Comparison of ENCODE assay signal across 28 cellular contexts in the genomic region with DNA sequence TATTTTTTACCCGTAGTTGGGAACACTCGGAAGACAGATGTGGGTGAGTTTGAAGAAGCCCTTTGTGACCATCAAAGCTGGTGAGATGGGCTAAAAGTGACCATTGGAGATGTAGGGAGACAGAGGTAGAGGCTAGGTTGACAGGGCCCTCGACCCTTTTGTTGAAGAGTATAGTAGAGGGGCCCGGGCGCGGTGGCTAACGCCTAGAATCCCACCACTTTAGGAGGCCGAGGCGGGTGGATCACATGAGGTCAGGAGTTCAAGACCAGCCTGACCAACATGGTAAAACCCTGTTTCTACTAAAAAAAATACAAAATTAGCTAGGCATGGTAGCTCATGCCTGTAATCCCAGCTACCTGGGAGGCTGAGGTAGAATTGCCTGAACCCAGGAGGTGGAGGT. TPM values are rescaled to one million over a fixed set of nuclear protein-coding genes. Genes with fewer than 3 reads are reported as not detected.
A peak's percentile ranks its signal among the peaks of the same experiment; 100 is the strongest.
DNase-seq lines count a peak whose midpoint lies in the region; ATAC-seq and TF ChIP-seq lines count a peak whose summit lies in the region.
"Had no signal": no experiment of that assay in that cellular context is flagged by ENCODE, and none has a peak within 500 bp of the region (broad histone marks: within the 10 kb centered on the region; RNA-seq: fewer than 3 reads in every experiment).

No MANE protein-coding gene starts in this region.

- ATAC-seq in natural killer cell (no peak), HG03442 (IDR thresholded peaks at IDR 0.05; ENCODE audit: unreplicated experiment) (no peak)
- no peak for ATAC-seq in natural killer cell treated with Interleukin-12 subunit alpha and Interleukin-12 subunit beta and Interleukin-15 and Interleukin-18, amount 100 ng/mL, for 72 hours
- ATAC-seq in naive thymus-derived CD8-positive, alpha-beta T cell: no peak

- no peak overlapping the region for H3K27ac ChIP-seq in vagina
- no peak overlapping the region for H3K27ac ChIP-seq in prostate gland
- H3K27ac ChIP-seq: BLaER1, cardiac muscle cell, PC-9 had no signal

- peaks cover 76 to 87% of the 10 kb centered on the region in 2 donors for H3K4me1 Mint-ChIP-seq in natural killer cell
- H3K4me1 Mint-ChIP-seq in natural killer cell treated with Interleukin-12 subunit alpha and Interleukin-12 subunit beta and Interleukin-15 and Interleukin-18, amount 100 ng/mL, for 72 hours (ENCODE audit: low read depth in 2 of 2): peaks cover 65 to 73% of the 10 kb centered on the region in 2 donors
- peaks cover 50% of the 10 kb centered on the region for H3K4me1 Mint-ChIP-seq in activated naive CD8-positive, alpha-beta T cell treated with anti-CD3 and anti-CD28 coated beads for 36 hours
- peaks cover 37 to 89% (median 87%) of the 10 kb centered on the region in 4 donors for H3K4me1 Mint-ChIP-seq in naive thymus-derived CD8-positive, alpha-beta T cell

- WGBS in prostate gland: 96% methylated on average over 9 of the region's 9 CpGs

- no peak for TF ChIP-seq POLR2A in vagina (IDR thresholded peaks at IDR 0.05)
- TF ChIP-seq POLR2A in prostate gland (IDR thresholded peaks at IDR 0.05): no peak

- H3K36me3 Mint-ChIP-seq in natural killer cell: no peaks in the 10 kb centered on the region
- H3K36me3 Mint-ChIP-seq in natural killer cell treated with Interleukin-12 subunit alpha and Interleukin-12 subunit beta and Interleukin-15 and Interleukin-18, amount 100 ng/mL, for 72 hours: peaks cover 13% of the 10 kb centered on the region
- peaks cover 45% of the 10 kb centered on the region for H3K36me3 Mint-ChIP-seq in activated naive CD8-positive, alpha-beta T cell treated with anti-CD3 and anti-CD28 coated beads for 36 hours
- H3K36me3 Mint-ChIP-seq in naive thymus-derived CD8-positive, alpha-beta T cell: peaks cover 0 to 11% (median 0%) of the 10 kb centered on the region in 3 donors

- intact Hi-C loops in natural killer cell (cut with micrococcal nuclease) (loop anchor here (10.0 kb wide), 1 partner anchor 264 kb away; a partner anchor contains a TSS), vagina (cut with DNase I) (no loop called here), prostate gland (cut with DNase I) (no loop called here)

- no peaks in the 10 kb centered on the region for H3K9me3 Mint-ChIP-seq in natural killer cell
- no peaks in the 10 kb centered on the region for H3K9me3 Mint-ChIP-seq in natural killer cell treated with Interleukin-12 subunit alpha and Interleukin-12 subunit beta and Interleukin-15 and Interleukin-18, amount 100 ng/mL, for 72 hours
- no peaks in the 10 kb centered on the region for H3K9me3 Mint-ChIP-seq in activated naive CD8-positive, alpha-beta T cell treated with anti-CD3 and anti-CD28 coated beads for 36 hours
- H3K9me3 Mint-ChIP-seq in naive thymus-derived CD8-positive, alpha-beta T cell: no peaks in the 10 kb centered on the region
- H3K9me3 Mint-ChIP-seq: activated B cell treated with CpG ODN at 0.5 μM for 24 hours; activated naive CD4-positive, alpha-beta T cell treated with anti-CD3 and anti-CD28 coated beads for 36 hours; memory B cell had no signal

- no peaks in the 10 kb centered on the region for H3K27me3 Mint-ChIP-seq in natural killer cell (ENCODE audit: low read depth in 2 of 2)
- no peaks in the 10 kb centered on the region for H3K27me3 Mint-ChIP-seq in natural killer cell treated with Interleukin-12 subunit alpha and Interleukin-12 subunit beta and Interleukin-15 and Interleukin-18, amount 100 ng/mL, for 72 hours
- no peaks in the 10 kb centered on the region for H3K27me3 Mint-ChIP-seq in activated naive CD8-positive, alpha-beta T cell treated with anti-CD3 and anti-CD28 coated beads for 36 hours
- H3K27me3 Mint-ChIP-seq in naive thymus-derived CD8-positive, alpha-beta T cell: no peaks in the 10 kb centered on the region
- H3K27me3 Mint-ChIP-seq: activated B cell treated with CpG ODN at 0.5 μM for 24 hours, memory B cell had no signal

- no peaks in the 10 kb centered on the region for H3K9me3 ChIP-seq in vagina
- no peaks in the 10 kb centered on the region for H3K9me3 ChIP-seq in prostate gland
- H3K9me3 ChIP-seq: BLaER1, esophagus squamous epithelium had no signal

- no peak for TF ChIP-seq CTCF in natural killer cell (IDR thresholded peaks at IDR 0.05)
- TF ChIP-seq CTCF in vagina (IDR thresholded peaks at IDR 0.05): no peak
- no peak for TF ChIP-seq CTCF in prostate gland (IDR thresholded peaks at IDR 0.05)

- peaks cover 42% of the 10 kb centered on the region for H3K4me1 ChIP-seq in vagina
- peaks cover 8% of the 10 kb centered on the region for H3K4me1 ChIP-seq in prostate gland (replicated peaks)

- H3K27me3 ChIP-seq in vagina (no peaks in the 10 kb centered on the region), prostate gland (replicated peaks; ENCODE audit: insufficient read depth) (no peaks in the 10 kb centered on the region)
- H3K27me3 ChIP-seq: BLaER1, cardiac muscle cell, esophagus squamous epithelium had no signal

- peak overlapping the region; percentile 13 for H3K4me3 Mint-ChIP-seq in natural killer cell
- no peak overlapping the region for H3K4me3 Mint-ChIP-seq in natural killer cell treated with Interleukin-12 subunit alpha and Interleukin-12 subunit beta and Interleukin-15 and Interleukin-18, amount 100 ng/mL, for 72 hours
- H3K4me3 Mint-ChIP-seq in activated naive CD8-positive, alpha-beta T cell treated with anti-CD3 and anti-CD28 coated beads for 36 hours: no peak overlapping the region
- peak overlapping the region in 1 of 10 donors; percentile 26 for H3K4me3 Mint-ChIP-seq in naive thymus-derived CD8-positive, alpha-beta T cell
- H3K4me3 Mint-ChIP-seq: activated B cell treated with CpG ODN at 0.5 μM for 24 hours; activated naive CD4-positive, alpha-beta T cell treated with anti-CD3 and anti-CD28 coated beads for 36 hours; memory B cell had no signal

- DNase-seq in natural killer cell: no peak
- no peak for DNase-seq in natural killer cell treated with Interleukin-12 subunit alpha and Interleukin-12 subunit beta and Interleukin-15 and Interleukin-18, amount 100 ng/mL, for 72 hours (ENCODE audit: low spot score)
- no peak for DNase-seq in activated naive CD8-positive, alpha-beta T cell treated with anti-CD3 and anti-CD28 coated beads for 36 hours
- no peak for DNase-seq in naive thymus-derived CD8-positive, alpha-beta T cell
- DNase-seq in vagina (ENCODE audit: extremely low spot score in 2 of 2): peak; percentile 13 to 67
- no peak for DNase-seq in cerebellar nuclear complex (lab: John Stamatoyannopoulos, UW)
- no peak for DNase-seq in prostate gland (ENCODE audit: low spot score)
- DNase-seq: activated B cell treated with CpG ODN at 0.5 μM for 24 hours; activated naive CD4-positive, alpha-beta T cell treated with anti-CD3 and anti-CD28 coated beads for 36 hours; activated T-cell treated with anti-CD3 and anti-CD28 coated beads, Interleukin-2, amount 50 U/mL, for 1 hour; aorta; esophagus squamous epithelium; foreskin melanocyte; GOT3; NCI-H1048; PC-9; stimulated activated CD4-positive, alpha-beta T cell treated with anti-CD3 and anti-CD28 coated beads, Interleukin-1b, Interleukin-23, amount 100 ng/mL, for 48 hours had no signal

- H3K4me3 ChIP-seq in vagina: no peak overlapping the region
- no peak overlapping the region for H3K4me3 ChIP-seq in prostate gland
- H3K4me3 ChIP-seq: BLaER1, cardiac muscle cell, esophagus squamous epithelium, PC-9, smooth muscle cell had no signal

- H3K27ac Mint-ChIP-seq in natural killer cell: peak overlapping the region in 1 of 2 donors; percentile 94
- peak overlapping the region in 1 of 2 donors; percentile 88 for H3K27ac Mint-ChIP-seq in natural killer cell treated with Interleukin-12 subunit alpha and Interleukin-12 subunit beta and Interleukin-15 and Interleukin-18, amount 100 ng/mL, for 72 hours
- peak overlapping the region; percentile 45 for H3K27ac Mint-ChIP-seq in activated naive CD8-positive, alpha-beta T cell treated with anti-CD3 and anti-CD28 coated beads for 36 hours
- H3K27ac Mint-ChIP-seq in naive thymus-derived CD8-positive, alpha-beta T cell: peak overlapping the region in 7 of 10 donors; percentile 6 to 86 (median 69)
- H3K27ac Mint-ChIP-seq: memory B cell had no signal

- peaks cover 0 to 9% of the 10 kb centered on the region in 2 donors for H3K36me3 ChIP-seq in vagina
- no peaks in the 10 kb centered on the region for H3K36me3 ChIP-seq in prostate gland

- POLR2A ChIA-PET in naive thymus-derived CD8-positive, alpha-beta T cell (lab: Charles Lee): interaction anchor here (0.7 to 16.5 kb wide), 5 partner anchors 9 to 176 kb away, joined by 3 to 406 read pairs (median 3); a partner anchor contains a TSS

RNA-seq across cellular contexts. Expression of a gene that starts 16.2 kb away (rescaled TPM):
- 100 to 1,000 TPM; 241 to 282 (median 263) TPM for total RNA-seq in natural killer cell
- 100 to 1,000 TPM in 1 of 2 donors, 10 to 100 TPM in 1; 91.9 to 131 TPM for total RNA-seq in natural killer cell treated with Interleukin-12 subunit alpha and Interleukin-12 subunit beta and Interleukin-15 and Interleukin-18, amount 100 ng/mL, for 72 hours
- total RNA-seq in activated naive CD8-positive, alpha-beta T cell treated with anti-CD3 and anti-CD28 coated beads for 36 hours: 10 to 100 TPM; 76.3 to 79.2 TPM
- total RNA-seq in naive thymus-derived CD8-positive, alpha-beta T cell: 100 to 1,000 TPM; 156 to 162 TPM
- 100 to 1,000 TPM in 1 of 3 donors, 10 to 100 TPM in 2; 85.2 to 102 (median 86.6) TPM for polyA plus RNA-seq in naive thymus-derived CD8-positive, alpha-beta T cell
- total RNA-seq in vagina: 51.8 TPM
- 10 to 100 TPM; 36.6 to 84.1 TPM for total RNA-seq in prostate gland

RNA-seq across cellular contexts. Expression of a gene that starts 45.8 kb away (rescaled TPM):
- total RNA-seq in natural killer cell (10 to 100 TPM; 21.6 to 24.2 (median 22.7) TPM), vagina (11.5 TPM), prostate gland (10 to 100 TPM in 1 of 2 donors, 1 to 10 TPM in 1; 7.2 to 14.5 TPM)
- 10 to 100 TPM; 23.3 to 43.5 TPM for total RNA-seq in natural killer cell treated with Interleukin-12 subunit alpha and Interleukin-12 subunit beta and Interleukin-15 and Interleukin-18, amount 100 ng/mL, for 72 hours
- total RNA-seq in activated naive CD8-positive, alpha-beta T cell treated with anti-CD3 and anti-CD28 coated beads for 36 hours: 10 to 100 TPM; 34.6 to 39.1 TPM
- total RNA-seq in naive thymus-derived CD8-positive, alpha-beta T cell: 10 to 100 TPM; 18.2 to 21.1 TPM
- polyA plus RNA-seq in naive thymus-derived CD8-positive, alpha-beta T cell: 10 to 100 TPM in 2 of 3 donors, 1 to 10 TPM in 1; 6.4 to 13.1 (median 10.5) TPM

RNA-seq across cellular contexts. Expression of a gene that starts 45.9 kb away (rescaled TPM):
- total RNA-seq in natural killer cell: 10 to 100 TPM; 17.4 to 19.0 (median 17.9) TPM
- 10 to 100 TPM; 16.2 to 20.1 TPM for total RNA-seq in natural killer cell treated with Interleukin-12 subunit alpha and Interleukin-12 subunit beta and Interleukin-15 and Interleukin-18, amount 100 ng/mL, for 72 hours
- total RNA-seq in activated naive CD8-positive, alpha-beta T cell treated with anti-CD3 and anti-CD28 coated beads for 36 hours: 10 to 100 TPM; 32.0 to 32.3 TPM
- total RNA-seq in naive thymus-derived CD8-positive, alpha-beta T cell: 10 to 100 TPM; 25.0 to 26.2 TPM
- polyA plus RNA-seq in naive thymus-derived CD8-positive, alpha-beta T cell: 10 to 100 TPM; 49.7 to 60.6 (median 53.9) TPM
- 17.7 TPM for total RNA-seq in vagina
- total RNA-seq in prostate gland: 10 to 100 TPM in 1 of 2 donors, 1 to 10 TPM in 1; 7.1 to 16.5 TPM

RNA-seq across cellular contexts. Expression of a gene that starts 53.2 kb away (rescaled TPM):
- total RNA-seq in natural killer cell: not detected
- not detected for total RNA-seq in natural killer cell treated with Interleukin-12 subunit alpha and Interleukin-12 subunit beta and Interleukin-15 and Interleukin-18, amount 100 ng/mL, for 72 hours
- total RNA-seq in activated naive CD8-positive, alpha-beta T cell treated with anti-CD3 and anti-CD28 coated beads for 36 hours: not detected
- total RNA-seq in naive thymus-derived CD8-positive, alpha-beta T cell: not detected
- polyA plus RNA-seq in naive thymus-derived CD8-positive, alpha-beta T cell: not detected
- total RNA-seq in vagina: not detected
- under 1 TPM in 1 of 2 donors, not detected in 1; 0.62 TPM for total RNA-seq in prostate gland
- total RNA-seq: activated B cell treated with CpG ODN at 0.5 μM for 24 hours; activated naive CD4-positive, alpha-beta T cell treated with anti-CD3 and anti-CD28 coated beads for 36 hours; aorta; cardiac muscle cell; esophagus squamous epithelium; myocyte; omental fat pad; PC-9; Right ventricle myocardium inferior; smooth muscle cell; subcutaneous adipose tissue; ureter had no signal
- polyA plus RNA-seq: AG04450, aorta, cardiac muscle cell, smooth muscle cell had no signal

Comparison
In these comparisons a context has a peak if more than half of its experiments do, and no peak if none do; other contexts are left out.
1. DNase-seq: peak in vagina (2 of 2); none in natural killer cell (single experiment), natural killer cell treated with Interleukin-12 subunit alpha and Interleukin-12 subunit beta and Interleukin-15 and Interleukin-18, amount 100 ng/mL, for 72 hours (single experiment), activated naive CD8-positive, alpha-beta T cell treated with anti-CD3 and anti-CD28 coated beads for 36 hours (single experiment), naive thymus-derived CD8-positive, alpha-beta T cell (0 of 10), cerebellar nuclear complex (0 of 2) and prostate gland (single experiment).